Comparison of ENCODE assay signal across 19 cellular contexts in genomic region chr19:46469541-46470185, GRCh38. TPM values are rescaled to one million over a fixed set of nuclear protein-coding genes. Genes with fewer than 3 reads are reported as not detected.
DNase-seq lines count a peak whose midpoint lies in the region; ATAC-seq and TF ChIP-seq lines count a peak whose summit lies in the region.
"Had no signal": no experiment of that assay in that cellular context is flagged by ENCODE, and none has a peak within 500 bp of the region (broad histone marks: within the 10 kb centered on the region; RNA-seq: fewer than 3 reads in every experiment).

No MANE protein-coding gene starts in this region.

- H3K4me3 ChIP-seq in thoracic aorta (no peak overlapping the region), left lung (no peak overlapping the region)

- no peaks in the 10 kb centered on the region for H3K36me3 ChIP-seq in thoracic aorta
- no peaks in the 10 kb centered on the region for H3K36me3 ChIP-seq in left lung

- intact Hi-C loops in activated T-helper 1 cell treated with anti-CD3 and anti-CD28 coated beads, Interleukin-12 subunit alpha, Interleukin-12 subunit beta, Interleukin-2, Interleukin-4 antibody, amounts not matched to agents 30 ng/mL and 10 ng/mL and 1 ng/mL, durations not matched to agents 14 hours and 24 hours and 36 hours (cut with micrococcal nuclease): no loop called here
- intact Hi-C loops in left lung (cut with DNase I): no loop called here

- DNase-seq in HFFc6: no peak
- DNase-seq in thoracic aorta (ENCODE audit: low spot score): no peak
- no peak for DNase-seq in activated T-helper 1 cell treated with anti-CD3 and anti-CD28 coated beads, Interleukin-12 subunit alpha, Interleukin-12 subunit beta, Interleukin-2, Interleukin-4 antibody, amounts not matched to agents 30 ng/mL and 10 ng/mL and 1 ng/mL, durations not matched to agents 14 hours and 24 hours and 36 hours (ENCODE audit: low spot score)
- no peak for DNase-seq in left lung
- DNase-seq: C1 segment of cervical spinal cord; CD8-positive, alpha-beta memory T cell; KBM-7; MV-4-11; NCI-H1694 treated with DMSO at 0.1 percent for 48 hours; NCI-H510A; NCI-H774; SHP77 had no signal

- no peak for TF ChIP-seq CTCF in HFFc6 (IDR thresholded peaks at IDR 0.05)
- TF ChIP-seq CTCF in brain (conservative IDR thresholded peaks at IDR 0.05): no peak
- TF ChIP-seq CTCF in nephron (IDR thresholded peaks at IDR 0.05; ENCODE audit: unreplicated experiment in 3 of 3): no peak
- TF ChIP-seq CTCF in thoracic aorta (IDR thresholded peaks at IDR 0.05): no peak
- TF ChIP-seq CTCF in left lung (IDR thresholded peaks at IDR 0.05): no peak

- H3K4me3 Mint-ChIP-seq in HFFc6 (no peak overlapping the region), brain (peak overlapping the region; percentile 48 to 88 (median 84)), nephron (peak overlapping the region; percentile 47 to 87 (median 81))
- H3K4me3 Mint-ChIP-seq in activated T-helper 1 cell treated with anti-CD3 and anti-CD28 coated beads, Interleukin-12 subunit alpha, Interleukin-12 subunit beta, Interleukin-2, Interleukin-4 antibody, amounts not matched to agents 30 ng/mL and 10 ng/mL and 1 ng/mL, durations not matched to agents 14 hours and 24 hours and 36 hours: no peak overlapping the region
- no peak overlapping the region for H3K4me3 Mint-ChIP-seq in stimulated activated memory B cell treated with anti-CD40 and anti-IgM and Interleukin-4, amounts not matched to agents 10 μg/mL and 1 μg/mL and 100 μg/mL, for 72 hours
- H3K4me3 Mint-ChIP-seq: CD8-positive, alpha-beta memory T cell had no signal

- H3K36me3 Mint-ChIP-seq in HFFc6 (ENCODE audit: low read depth) (peaks cover 27% of the 10 kb centered on the region), brain (peaks cover 59% of the 10 kb centered on the region), nephron (ENCODE audit: low read depth) (peaks cover 54% of the 10 kb centered on the region)
- no peaks in the 10 kb centered on the region for H3K36me3 Mint-ChIP-seq in activated T-helper 1 cell treated with anti-CD3 and anti-CD28 coated beads, Interleukin-12 subunit alpha, Interleukin-12 subunit beta, Interleukin-2, Interleukin-4 antibody, amounts not matched to agents 30 ng/mL and 10 ng/mL and 1 ng/mL, durations not matched to agents 14 hours and 24 hours and 36 hours (ENCODE audit: low read depth)
- no peaks in the 10 kb centered on the region for H3K36me3 Mint-ChIP-seq in stimulated activated memory B cell treated with anti-CD40 and anti-IgM and Interleukin-4, amounts not matched to agents 10 μg/mL and 1 μg/mL and 100 μg/mL, for 72 hours
- H3K36me3 Mint-ChIP-seq: CD8-positive, alpha-beta memory T cell had no signal

- H3K9me3 Mint-ChIP-seq in HFFc6 (no peaks in the 10 kb centered on the region), brain (peaks cover 0 to 3% (median 0%) of the 10 kb centered on the region in 5 experiments), nephron (no peaks in the 10 kb centered on the region)
- no peaks in the 10 kb centered on the region for H3K9me3 Mint-ChIP-seq in activated T-helper 1 cell treated with anti-CD3 and anti-CD28 coated beads, Interleukin-12 subunit alpha, Interleukin-12 subunit beta, Interleukin-2, Interleukin-4 antibody, amounts not matched to agents 30 ng/mL and 10 ng/mL and 1 ng/mL, durations not matched to agents 14 hours and 24 hours and 36 hours
- no peaks in the 10 kb centered on the region for H3K9me3 Mint-ChIP-seq in stimulated activated memory B cell treated with anti-CD40 and anti-IgM and Interleukin-4, amounts not matched to agents 10 μg/mL and 1 μg/mL and 100 μg/mL, for 72 hours
- H3K9me3 Mint-ChIP-seq: CD8-positive, alpha-beta memory T cell had no signal

- H3K4me1 ChIP-seq in thoracic aorta (ENCODE audit: control insufficient read depth in 1 of 2, low read depth in 2 of 2): peaks cover 19 to 70% of the 10 kb centered on the region in 2 donors
- H3K4me1 ChIP-seq in left lung: peaks cover 4% of the 10 kb centered on the region in 2 donors

- H3K27me3 ChIP-seq in thoracic aorta (replicated peaks; ENCODE audit: insufficient read depth): no peaks in the 10 kb centered on the region
- H3K27me3 ChIP-seq in left lung: peaks cover 0 to 51% of the 10 kb centered on the region in 2 donors

- H3K27ac ChIP-seq in thoracic aorta (peak overlapping the region; percentile 85 to 88), left lung (no peak overlapping the region)

- no peaks in the 10 kb centered on the region for H3K27me3 Mint-ChIP-seq in HFFc6 (ENCODE audit: insufficient read depth)
- H3K27me3 Mint-ChIP-seq in brain: peaks cover 3% of the 10 kb centered on the region
- no peaks in the 10 kb centered on the region for H3K27me3 Mint-ChIP-seq in nephron (ENCODE audit: low read depth)
- H3K27me3 Mint-ChIP-seq in activated T-helper 1 cell treated with anti-CD3 and anti-CD28 coated beads, Interleukin-12 subunit alpha, Interleukin-12 subunit beta, Interleukin-2, Interleukin-4 antibody, amounts not matched to agents 30 ng/mL and 10 ng/mL and 1 ng/mL, durations not matched to agents 14 hours and 24 hours and 36 hours (ENCODE audit: insufficient read depth): peaks cover 37% of the 10 kb centered on the region
- peaks cover 71% of the 10 kb centered on the region for H3K27me3 Mint-ChIP-seq in stimulated activated memory B cell treated with anti-CD40 and anti-IgM and Interleukin-4, amounts not matched to agents 10 μg/mL and 1 μg/mL and 100 μg/mL, for 72 hours

- H3K9me3 ChIP-seq in thoracic aorta (no peaks in the 10 kb centered on the region), left lung (no peaks in the 10 kb centered on the region)

- H3K27ac Mint-ChIP-seq in HFFc6: 0 out of 2 replicates have a peak overlapping the region, but pooled peaks have one; percentile 24
- H3K27ac Mint-ChIP-seq in brain: peak overlapping the region in 3 of 5 experiments; percentile 68 to 96 (median 70)
- H3K27ac Mint-ChIP-seq in nephron: peak overlapping the region in 2 of 3 experiments; percentile 71 to 96
- no peak overlapping the region for H3K27ac Mint-ChIP-seq in activated T-helper 1 cell treated with anti-CD3 and anti-CD28 coated beads, Interleukin-12 subunit alpha, Interleukin-12 subunit beta, Interleukin-2, Interleukin-4 antibody, amounts not matched to agents 30 ng/mL and 10 ng/mL and 1 ng/mL, durations not matched to agents 14 hours and 24 hours and 36 hours
- no peak overlapping the region for H3K27ac Mint-ChIP-seq in stimulated activated memory B cell treated with anti-CD40 and anti-IgM and Interleukin-4, amounts not matched to agents 10 μg/mL and 1 μg/mL and 100 μg/mL, for 72 hours
- H3K27ac Mint-ChIP-seq: CD8-positive, alpha-beta memory T cell had no signal

- ATAC-seq in thoracic aorta (ENCODE audit: insufficient number of reproducible peaks, low FRiP score, low read depth): no peak
- ATAC-seq in stimulated activated memory B cell treated with anti-CD40 and anti-IgM and Interleukin-4, amounts not matched to agents 10 μg/mL and 1 μg/mL and 100 μg/mL, for 72 hours: no peak
- no peak for ATAC-seq in left lung
- ATAC-seq: HepG2 had no signal

- H3K4me1 Mint-ChIP-seq in HFFc6 (ENCODE audit: low read depth) (peaks cover 51% of the 10 kb centered on the region), brain (peaks cover 80% of the 10 kb centered on the region), nephron (peaks cover 74% of the 10 kb centered on the region)
- H3K4me1 Mint-ChIP-seq in activated T-helper 1 cell treated with anti-CD3 and anti-CD28 coated beads, Interleukin-12 subunit alpha, Interleukin-12 subunit beta, Interleukin-2, Interleukin-4 antibody, amounts not matched to agents 30 ng/mL and 10 ng/mL and 1 ng/mL, durations not matched to agents 14 hours and 24 hours and 36 hours (ENCODE audit: low read depth): no peaks in the 10 kb centered on the region
- H3K4me1 Mint-ChIP-seq in stimulated activated memory B cell treated with anti-CD40 and anti-IgM and Interleukin-4, amounts not matched to agents 10 μg/mL and 1 μg/mL and 100 μg/mL, for 72 hours: peaks cover 18% of the 10 kb centered on the region

RNA-seq across cellular contexts. Expression of gene PNMA8A, which starts 1.7 kb away (rescaled TPM):
- 10 to 100 TPM in 2 of 6 experiments, 1 to 10 TPM in 4; 8.6 to 13.1 (median 9.2) TPM for total RNA-seq in HFFc6 (2021; fragmentation: NEBNext Ultra II Directional; extraction: Animal tissue kit (Norgen Biotek cat#: 25700))
- 59.3 TPM for polyA plus RNA-seq in brain (ENCODE audit: insufficient read depth, low read depth, low replicate concordance)
- total RNA-seq in thoracic aorta (10 to 100 TPM in 1 of 2 donors, 1 to 10 TPM in 1; 5.1 to 14.6 TPM), left lung (1 to 10 TPM; 1.5 to 3.8 TPM)
- total RNA-seq in activated T-helper 1 cell treated with anti-CD3 and anti-CD28 coated beads, Interleukin-12 subunit alpha, Interleukin-12 subunit beta, Interleukin-2, Interleukin-4 antibody, amounts not matched to agents 30 ng/mL and 10 ng/mL and 1 ng/mL, durations not matched to agents 14 hours and 24 hours and 36 hours: not detected in 2 replicates
- total RNA-seq: H4, OCI-LY7 had no signal
- polyA plus RNA-seq: CD8-positive, alpha-beta memory T cell had no signal

RNA-seq across cellular contexts. Expression of gene PNMA8B, which starts 26.0 kb away (rescaled TPM):
- total RNA-seq in HFFc6 (2021; fragmentation: NEBNext Ultra II Directional; extraction: Animal tissue kit (Norgen Biotek cat#: 25700)): under 1 TPM in 4 of 6 experiments, not detected in 2; 0.02 to 0.17 (median 0.07) TPM
- 21.3 TPM for polyA plus RNA-seq in brain (ENCODE audit: insufficient read depth, low read depth, low replicate concordance)
- 1 to 10 TPM; 4.4 to 4.9 TPM for total RNA-seq in thoracic aorta
- not detected in 2 replicates for total RNA-seq in activated T-helper 1 cell treated with anti-CD3 and anti-CD28 coated beads, Interleukin-12 subunit alpha, Interleukin-12 subunit beta, Interleukin-2, Interleukin-4 antibody, amounts not matched to agents 30 ng/mL and 10 ng/mL and 1 ng/mL, durations not matched to agents 14 hours and 24 hours and 36 hours
- total RNA-seq in left lung: 1 to 10 TPM; 1.4 to 2.1 TPM
- total RNA-seq: H4, HepG2 had no signal
- polyA plus RNA-seq: CD8-positive, alpha-beta memory T cell; HepG2 had no signal

RNA-seq across cellular contexts. Expression of gene PNMA8C, which starts 40.9 kb away (rescaled TPM):
- under 1 TPM in 3 of 6 experiments, not detected in 3; 0.05 to 0.09 (median 0.07) TPM for total RNA-seq in HFFc6 (2021; fragmentation: NEBNext Ultra II Directional; extraction: Animal tissue kit (Norgen Biotek cat#: 25700))
- polyA plus RNA-seq in brain (ENCODE audit: insufficient read depth, low read depth, low replicate concordance): 5.3 TPM
- total RNA-seq in thoracic aorta (1 to 10 TPM; 1.2 to 5.2 TPM), left lung (under 1 TPM; 0.09 to 0.16 TPM)
- total RNA-seq in activated T-helper 1 cell treated with anti-CD3 and anti-CD28 coated beads, Interleukin-12 subunit alpha, Interleukin-12 subunit beta, Interleukin-2, Interleukin-4 antibody, amounts not matched to agents 30 ng/mL and 10 ng/mL and 1 ng/mL, durations not matched to agents 14 hours and 24 hours and 36 hours: not detected in 2 replicates
- total RNA-seq: A673; CD8-positive, alpha-beta memory T cell; H4; HepG2 had no signal
- polyA plus RNA-seq: CD8-positive, alpha-beta memory T cell; HepG2 had no signal

RNA-seq across cellular contexts. Expression of gene CCDC8, which starts 56.3 kb away (rescaled TPM):
- 10 to 100 TPM in 4 of 6 experiments, 1 to 10 TPM in 2; 6.3 to 10.6 (median 10.2) TPM for total RNA-seq in HFFc6 (2021; fragmentation: NEBNext Ultra II Directional; extraction: Animal tissue kit (Norgen Biotek cat#: 25700))
- polyA plus RNA-seq in brain (ENCODE audit: insufficient read depth, low read depth, low replicate concordance): 14.1 TPM
- total RNA-seq in thoracic aorta (10 to 100 TPM; 22.6 to 23.0 TPM), left lung (10 to 100 TPM; 11.8 to 15.5 TPM)
- not detected in 2 replicates for total RNA-seq in activated T-helper 1 cell treated with anti-CD3 and anti-CD28 coated beads, Interleukin-12 subunit alpha, Interleukin-12 subunit beta, Interleukin-2, Interleukin-4 antibody, amounts not matched to agents 30 ng/mL and 10 ng/mL and 1 ng/mL, durations not matched to agents 14 hours and 24 hours and 36 hours
- total RNA-seq: CD8-positive, alpha-beta memory T cell; H4 had no signal
- polyA plus RNA-seq: CD8-positive, alpha-beta memory T cell; HepG2 had no signal

Comparison
In these comparisons a context has a peak if more than half of its experiments do, and no peak if none do; other contexts are left out.
1. H3K27ac Mint-ChIP-seq: peak in HFFc6 (single experiment), brain (3 of 5) and nephron (2 of 3); none in activated T-helper 1 cell treated with anti-CD3 and anti-CD28 coated beads, Interleukin-12 subunit alpha, Interleukin-12 subunit beta, Interleukin-2, Interleukin-4 antibody, amounts not matched to agents 30 ng/mL and 10 ng/mL and 1 ng/mL, durations not matched to agents 14 hours and 24 hours and 36 hours (single experiment) and stimulated activated memory B cell treated with anti-CD40 and anti-IgM and Interleukin-4, amounts not matched to agents 10 μg/mL and 1 μg/mL and 100 μg/mL, for 72 hours (single experiment).
2. H3K4me3 Mint-ChIP-seq: peak in brain (5 of 5) and nephron (3 of 3); none in HFFc6 (single experiment), activated T-helper 1 cell treated with anti-CD3 and anti-CD28 coated beads, Interleukin-12 subunit alpha, Interleukin-12 subunit beta, Interleukin-2, Interleukin-4 antibody, amounts not matched to agents 30 ng/mL and 10 ng/mL and 1 ng/mL, durations not matched to agents 14 hours and 24 hours and 36 hours (single experiment) and stimulated activated memory B cell treated with anti-CD40 and anti-IgM and Interleukin-4, amounts not matched to agents 10 μg/mL and 1 μg/mL and 100 μg/mL, for 72 hours (single experiment).
3. H3K27ac ChIP-seq: peak in thoracic aorta (2 of 2); none in left lung (0 of 2).